25 cellular contexts compared by ENCODE assay signal in the genomic region with DNA sequence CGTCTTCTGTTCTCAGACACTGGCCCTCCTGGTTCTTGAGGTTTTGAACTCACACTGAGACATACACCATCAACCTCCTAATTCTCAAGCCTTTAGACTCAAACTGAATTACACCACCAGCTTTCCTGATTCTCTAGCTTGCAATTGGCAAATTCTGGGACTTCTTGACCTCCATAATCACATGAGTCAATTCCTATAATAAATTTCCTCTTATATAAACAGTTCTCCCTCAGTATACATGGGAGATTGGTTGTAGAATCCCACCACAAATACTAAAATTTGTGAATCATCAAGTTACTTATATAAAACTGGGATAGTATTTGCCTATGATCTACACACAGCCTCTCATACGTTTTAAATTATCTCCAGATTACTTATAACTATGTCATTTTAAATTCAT.
A peak's percentile ranks its signal among the peaks of the same experiment; 100 is the strongest.
DNase-seq lines count a peak whose midpoint lies in the region; FAIRE-seq and TF ChIP-seq lines count a peak whose summit lies in the region.
"Had no signal": no experiment of that assay in that cellular context is flagged by ENCODE, and none has a peak within 500 bp of the region (broad histone marks: within the 10 kb centered on the region; RNA-seq: fewer than 3 reads in every experiment).

No MANE protein-coding gene starts in this region.

- no peaks in the 10 kb centered on the region for H3K79me2 ChIP-seq in astrocyte (ENCODE audit: insufficient read depth, low read length)
- H3K79me2 ChIP-seq in Karpas-422 (ENCODE audit: low read length), result no peaks in the 10 kb centered on the region

- no peak for FAIRE-seq in astrocyte (lab: Jason Lieb, UNC)
- FAIRE-seq: A549, D721Med, G401.6, GM12892, GM18507 had no signal

- H3K4me2 ChIP-seq in astrocyte (ENCODE audit: low read length) (no peak overlapping the region), Karpas-422 (ENCODE audit: low read depth, low read length, poor library complexity, severe bottlenecking) (no peak overlapping the region)
- H3K4me2 ChIP-seq: A549; BLaER1 treated with 17β-estradiol and CSF1 and Interleukin-3, amounts not matched to agents 10 nM and 100 nM had no signal

- no peak overlapping the region for H2AFZ ChIP-seq in astrocyte (ENCODE audit: low read depth, low read length)
- no peak overlapping the region for H2AFZ ChIP-seq in Karpas-422 (ENCODE audit: low read length)

- H3K4me1 Mint-ChIP-seq in astrocyte (ENCODE audit: low read depth, unreplicated experiment), result no peaks in the 10 kb centered on the region
- H3K4me1 Mint-ChIP-seq: CD14-positive monocyte; CD8-positive, alpha-beta memory T cell had no signal

- no peaks in the 10 kb centered on the region for H3K9me2 ChIP-seq in Karpas-422 (replicated peaks; ENCODE audit: insufficient read depth, low read length)

- H3K27me3 ChIP-seq in astrocyte (ENCODE audit: insufficient read depth, low read length), result no peaks in the 10 kb centered on the region
- no peaks in the 10 kb centered on the region; the same call in 1 of the 2 replicates for H3K27me3 ChIP-seq in Karpas-422 (ENCODE audit: low read length)
- H3K27me3 ChIP-seq: BE2C; BLaER1 treated with 17β-estradiol and CSF1 and Interleukin-3, amounts not matched to agents 10 nM and 100 nM had no signal

- H4K20me1 ChIP-seq in astrocyte (ENCODE audit: insufficient read depth, low read length) (no peaks in the 10 kb centered on the region), Karpas-422 (ENCODE audit: insufficient read depth, low read depth, low read length) (no peaks in the 10 kb centered on the region)
- H4K20me1 ChIP-seq: BLaER1 treated with 17β-estradiol and CSF1 and Interleukin-3, amounts not matched to agents 10 nM and 100 nM had no signal

- no peak overlapping the region for H3K4me3 Mint-ChIP-seq in astrocyte (ENCODE audit: unreplicated experiment)
- H3K4me3 Mint-ChIP-seq: CD14-positive monocyte; CD4-positive, alpha-beta T cell; CD8-positive, alpha-beta memory T cell had no signal

- H3K4me3 ChIP-seq in astrocyte (ENCODE audit: insufficient read depth, low read depth, low read length) (no peak overlapping the region), fibroblast of mammary gland (ENCODE audit: control insufficient read depth, low read depth, low read length) (no peak overlapping the region), Karpas-422 (ENCODE audit: low read length) (no peak overlapping the region)
- H3K4me3 ChIP-seq: A549; BLaER1 treated with 17β-estradiol and CSF1 and Interleukin-3, amounts not matched to agents 10 nM and 100 nM had no signal

- no peak overlapping the region for H3K27ac Mint-ChIP-seq in astrocyte (ENCODE audit: unreplicated experiment)
- H3K27ac Mint-ChIP-seq: CD14-positive monocyte; CD4-positive, alpha-beta T cell; CD8-positive, alpha-beta memory T cell had no signal

- H3K36me3 Mint-ChIP-seq in astrocyte (ENCODE audit: low read depth, unreplicated experiment), result no peaks in the 10 kb centered on the region
- H3K36me3 Mint-ChIP-seq: CD14-positive monocyte; CD8-positive, alpha-beta memory T cell had no signal

- H3K4me1 ChIP-seq in astrocyte (ENCODE audit: insufficient read depth, low read length) (no peaks in the 10 kb centered on the region), Karpas-422 (ENCODE audit: low read length) (no peaks in the 10 kb centered on the region)
- H3K4me1 ChIP-seq: A549; BE2C; BLaER1 treated with 17β-estradiol and CSF1 and Interleukin-3, amounts not matched to agents 10 nM and 100 nM had no signal

- DNase-seq in EL, result peak; percentile 21
- DNase-seq in astrocyte (ENCODE audit: low read depth), result peak; percentile 6
- peak; percentile 51 for DNase-seq in fibroblast of mammary gland (ENCODE audit: low read depth)
- DNase-seq in MV-4-11 (lab: John Stamatoyannopoulos, UW), result no peak
- no peak for DNase-seq in Karpas-422
- no peak for DNase-seq in middle frontal gyrus (ENCODE audit: extremely low spot score, low spot score)
- no peak for DNase-seq in activated effector memory CD4-positive, alpha-beta T cell treated with Interleukin-2 at 50 U/mL for 16 hours
- DNase-seq: 8988T; ACHN; AML-193; BE2C; CD4-positive, alpha-beta T cell; CD8-positive, alpha-beta memory T cell; DMS 273 treated with DMSO at 0.1 percent for 48 hours; DMS79; GOT3; H7; HCEC 1CT had no signal

- TF ChIP-seq CTCF in astrocyte (IDR thresholded peaks at IDR 0.05; ENCODE audit: insufficient read depth, low read depth, low read length) (no peak), fibroblast of mammary gland (conservative IDR thresholded peaks at IDR 0.05; ENCODE audit: control insufficient read depth, insufficient read depth, low read depth, low read length) (no peak)

- H3K9me3 ChIP-seq in astrocyte (ENCODE audit: insufficient read depth, low read depth, low read length) (no peaks in the 10 kb centered on the region), Karpas-422 (ENCODE audit: low read length) (no peaks in the 10 kb centered on the region)
- H3K9me3 ChIP-seq: BE2C had no signal

- peaks cover 1% of the 10 kb centered on the region for H3K9me3 Mint-ChIP-seq in astrocyte (ENCODE audit: unreplicated experiment)

- H3K9ac ChIP-seq in astrocyte (ENCODE audit: low read length), result no peak overlapping the region
- no peak overlapping the region for H3K9ac ChIP-seq in Karpas-422 (ENCODE audit: low read length)
- H3K9ac ChIP-seq: BLaER1 treated with 17β-estradiol and CSF1 and Interleukin-3, amounts not matched to agents 10 nM and 100 nM had no signal

- no peaks in the 10 kb centered on the region for H3K36me3 ChIP-seq in astrocyte (ENCODE audit: insufficient read depth, low read length)
- no peaks in the 10 kb centered on the region for H3K36me3 ChIP-seq in Karpas-422 (ENCODE audit: insufficient read depth, low read length)
- H3K36me3 ChIP-seq: BE2C; BLaER1 treated with 17β-estradiol and CSF1 and Interleukin-3, amounts not matched to agents 10 nM and 100 nM had no signal

- H3K27me3 Mint-ChIP-seq in astrocyte (ENCODE audit: low read depth, unreplicated experiment), result no peaks in the 10 kb centered on the region
- H3K27me3 Mint-ChIP-seq: CD4-positive, alpha-beta T cell; CD8-positive, alpha-beta memory T cell had no signal

- H3K27ac ChIP-seq in astrocyte (ENCODE audit: low read depth, low read length) (no peak overlapping the region), Karpas-422 (ENCODE audit: low read length) (no peak overlapping the region)
- H3K27ac ChIP-seq: A549; BLaER1 treated with 17β-estradiol and CSF1 and Interleukin-3, amounts not matched to agents 10 nM and 100 nM had no signal

Comparison
In these comparisons a context has a peak if more than half of its experiments do, and no peak if none do; other contexts are left out.
1. DNase-seq: peak in EL (single experiment), astrocyte (single experiment) and fibroblast of mammary gland (single experiment); none in MV-4-11 (single experiment), Karpas-422 (single experiment), middle frontal gyrus (single experiment) and activated effector memory CD4-positive, alpha-beta T cell treated with Interleukin-2 at 50 U/mL for 16 hours (single experiment).